10 cellular contexts compared by ENCODE assay signal in genomic region chr2:69138247-69138754, GRCh38.
A peak's percentile ranks its signal among the peaks of the same experiment; 100 is the strongest.
DNase-seq lines count a peak whose midpoint lies in the region; ATAC-seq and TF ChIP-seq lines count a peak whose summit lies in the region.
"Had no signal": no experiment of that assay in that cellular context is flagged by ENCODE, and none has a peak within 500 bp of the region (broad histone marks: within the 10 kb centered on the region; RNA-seq: fewer than 3 reads in every experiment).

No MANE protein-coding gene starts in this region.

- no peaks in the 10 kb centered on the region for H3K9me2 ChIP-seq in SK-N-SH

- H3F3A ChIP-seq in SK-N-SH (replicated peaks; ENCODE audit: insufficient read depth) = peaks cover 65% of the 10 kb centered on the region

- H3K4me2 ChIP-seq in SK-N-SH = peak overlapping the region; percentile 59

- POLR2A ChIA-PET in SK-N-SH (lab: Yijun Ruan, JAX) = no interaction called here

- H3K4me3 ChIP-seq in SK-N-SH (ENCODE audit: low read depth in 2 of 2, low read length in 1 of 2) (peak overlapping the region in 1 of 2 experiments; percentile 19; a peak in 1 of 4 replicates), esophagus squamous epithelium (no peak overlapping the region), psoas muscle (no peak overlapping the region)

- TF ChIP-seq CTCF in SK-N-SH (IDR thresholded peaks at IDR 0.05) (no peak), esophagus squamous epithelium (IDR thresholded peaks at IDR 0.05) (no peak), psoas muscle (IDR thresholded peaks at IDR 0.05) (no peak)

- H3K79me2 ChIP-seq in SK-N-SH (ENCODE audit: insufficient read depth) = peaks cover 18% of the 10 kb centered on the region; the same call in 1 of the 2 replicates

- no peak for TF ChIP-seq RAD21 in SK-N-SH (IDR thresholded peaks at IDR 0.05; ENCODE audit: low read length)

- CTCF ChIA-PET in SK-N-SH (lab: Yijun Ruan, JAX) = no interaction called here

- DNase-seq in GM03348 (ENCODE audit: low spot score) = peak; percentile 78
- DNase-seq in SK-N-SH = no peak
- DNase-seq in esophagus squamous epithelium (lab: John Stamatoyannopoulos, UW) = no peak
- DNase-seq in psoas muscle = no peak
- DNase-seq in NCI-H2107 treated with DMSO at 0.1 percent for 48 hours (lab: John Stamatoyannopoulos, UW; ENCODE audit: unreplicated experiment) = no peak
- DNase-seq: activated T-cell treated with anti-CD3 and anti-CD28 coated beads, Interleukin-2, amount 50 U/mL, for 48 hours; effector memory CD4-positive, alpha-beta T cell had no signal

- peak overlapping the region; percentile 78 to 89 for H3K27ac ChIP-seq in SK-N-SH (ENCODE audit: low read depth in 2 of 2, low read length in 1 of 2)
- peak overlapping the region in 3 of 4 donors; percentile 55 to 72 (median 62) for H3K27ac ChIP-seq in esophagus squamous epithelium
- H3K27ac ChIP-seq in psoas muscle = peak overlapping the region; percentile 37

- H2AFZ ChIP-seq in SK-N-SH (ENCODE audit: low read depth) = no peak overlapping the region

- peak overlapping the region; percentile 61 for H3K9ac ChIP-seq in SK-N-SH

- no peak for TF ChIP-seq POLR2A in esophagus squamous epithelium (IDR thresholded peaks at IDR 0.05)

- ATAC-seq in psoas muscle (peak in 3 of 4 donors; percentile 55 to 68 (median 59)), HG03520 (IDR thresholded peaks at IDR 0.05; ENCODE audit: unreplicated experiment) (no peak), HG02885 (IDR thresholded peaks at IDR 0.05; ENCODE audit: poor library complexity, unreplicated experiment) (no peak), GM18867 (IDR thresholded peaks at IDR 0.05; ENCODE audit: unreplicated experiment) (no peak)

- intact Hi-C loops in esophagus squamous epithelium (cut with DNase I) (no loop called here), psoas muscle (cut with DNase I) (no loop called here)

- H3K4me1 ChIP-seq in SK-N-SH (ENCODE audit: control insufficient read depth in 1 of 2, insufficient read depth in 2 of 2, low read depth in 1 of 2, low read length in 1 of 2) (peaks cover 5 to 25% of the 10 kb centered on the region in 2 experiments), esophagus squamous epithelium (peaks cover 8 to 57% (median 38%) of the 10 kb centered on the region in 3 donors), psoas muscle (peaks cover 15% of the 10 kb centered on the region)

- WGBS in SK-N-SH (ENCODE audit: low lambda C conversion rate) = 5% methylated on average over 5 of the region's 5 CpGs
- 22 to 32% methylated on average over 5 of the region's 5 CpGs for WGBS in esophagus squamous epithelium, 2 donors
- 33 to 42% (median 35%) methylated on average over 5 of the region's 5 CpGs for WGBS in psoas muscle, 3 donors

- peak in 1 of 2 experiments; percentile 85; a peak in 1 of 4 replicates for TF ChIP-seq EP300 in SK-N-SH (IDR thresholded peaks at IDR 0.05; ENCODE audit: borderline replicate concordance in 1 of 2, low read depth in 1 of 2, low read length in 1 of 2)

- H3K27me3 ChIP-seq in SK-N-SH (ENCODE audit: insufficient read depth) (no peaks in the 10 kb centered on the region), esophagus squamous epithelium (no peaks in the 10 kb centered on the region), psoas muscle (ENCODE audit: insufficient read depth in 3 of 3, low read length in 2 of 3) (no peaks in the 10 kb centered on the region)

- H3K36me3 ChIP-seq in SK-N-SH (replicated peaks in 1 of 2; ENCODE audit: control insufficient read depth in 1 of 2, insufficient read depth in 2 of 2, low read length in 1 of 2) (peaks cover 28 to 45% of the 10 kb centered on the region in 2 experiments), esophagus squamous epithelium (no peaks in the 10 kb centered on the region), psoas muscle (ENCODE audit: insufficient read depth in 1 of 2, low read depth in 1 of 2) (no peaks in the 10 kb centered on the region)

- no peaks in the 10 kb centered on the region for H4K20me1 ChIP-seq in SK-N-SH (ENCODE audit: insufficient read depth)

- H3K9me3 ChIP-seq in SK-N-SH (no peaks in the 10 kb centered on the region), esophagus squamous epithelium (no peaks in the 10 kb centered on the region), psoas muscle (no peaks in the 10 kb centered on the region)

TF ChIP-seq in SK-N-SH, 30 proteins besides CTCF, POLR2A, EP300 and RAD21:
- peak; percentile 74 for TF ChIP-seq PBX3 (IDR thresholded peaks at IDR 0.05)
- TF ChIP-seq NFIC (IDR thresholded peaks at IDR 0.05; ENCODE audit: borderline replicate concordance) = peak; percentile 63; the same call in 1 of the 2 replicates
- peak; percentile 81 for TF ChIP-seq TEAD4 (IDR thresholded peaks at IDR 0.05; ENCODE audit: borderline replicate concordance, insufficient read depth)
- TF ChIP-seq CHD2 (IDR thresholded peaks at IDR 0.05; ENCODE audit: low read length, partially characterized antibody) = no peak
- peak; percentile 65 for TF ChIP-seq FOSL2 (IDR thresholded peaks at IDR 0.05; ENCODE audit: borderline replicate concordance, low read depth)
- no peak for TF ChIP-seq MEF2A (IDR thresholded peaks at IDR 0.05; ENCODE audit: borderline replicate concordance, low read depth)
- TF ChIP-seq FOXM1 (IDR thresholded peaks at IDR 0.05; ENCODE audit: low read depth) = 0 out of 2 replicates have a peak, but pooled peaks have one; percentile 80
- no peak for TF ChIP-seq NRF1 (IDR thresholded peaks at IDR 0.05; ENCODE audit: low read depth, low read length)
- no peak for TF ChIP-seq TAF1 (IDR thresholded peaks at IDR 0.05; ENCODE audit: borderline replicate concordance, low read depth, low read length)
- TF ChIP-seq TCF12 (IDR thresholded peaks at IDR 0.05) = peak; percentile 79
- TF ChIP-seq JUND (IDR thresholded peaks at IDR 0.05) = peak; percentile 77
- TF ChIP-seq RFX5 (IDR thresholded peaks at IDR 0.05; ENCODE audit: low read length) = no peak

Comparison
In these comparisons a context has a peak if more than half of its experiments do, and no peak if none do; other contexts are left out.
1. ATAC-seq: peak in psoas muscle (3 of 4); none in HG03520 (single experiment), HG02885 (single experiment) and GM18867 (single experiment).
2. Peak in every context shown above with its lines, with median percentiles within 50 percentile points of each other: H3K27ac ChIP-seq.